14 cellular contexts compared by ENCODE assay signal in genomic region chr18:74163019-74163656, GRCh38.
DNase-seq lines count a peak whose midpoint lies in the region; ATAC-seq and TF ChIP-seq lines count a peak whose summit lies in the region.
"Had no signal": no experiment of that assay in that cellular context is flagged by ENCODE, and none has a peak within 500 bp of the region (broad histone marks: within the 10 kb centered on the region; RNA-seq: fewer than 3 reads in every experiment).

No MANE protein-coding gene starts in this region.

- no peak overlapping the region for H3K4me3 ChIP-seq in epithelial cell of esophagus (ENCODE audit: low read length)
- H3K4me3 ChIP-seq: colonic mucosa, K562, left lung had no signal

- POLR2A ChIA-PET in GM10248 (lab: Yijun Ruan, JAX): no interaction called here

- ATAC-seq in GM21390 (IDR thresholded peaks at IDR 0.05; ENCODE audit: unreplicated experiment) (peak; percentile 78), HG03139 (IDR thresholded peaks at IDR 0.05; ENCODE audit: unreplicated experiment) (peak; percentile 58)
- ATAC-seq: K562, left lung had no signal

- no peak for TF ChIP-seq CTCF in GM10248 (IDR thresholded peaks at IDR 0.05; ENCODE audit: control extremely low read depth, extremely low read depth, low read depth, missing control alignments)
- TF ChIP-seq CTCF in epithelial cell of esophagus (IDR thresholded peaks at IDR 0.05; ENCODE audit: insufficient read depth, low read depth, low read length, missing control alignments): peak; percentile 37

- CTCF ChIA-PET in GM10248 (lab: Yijun Ruan, JAX): interaction anchor here (1.3 to 3.6 kb wide), 2 partner anchors 10 to 12 kb away, joined by 5 to 9 read pairs; no protein-coding TSS in a partner anchor

- DNase-seq in GM10248 (ENCODE audit: extremely low spot score) (peak; percentile 34), epithelial cell of esophagus (ENCODE audit: low read depth) (peak; percentile 88), C1 segment of cervical spinal cord (lab: John Stamatoyannopoulos, UW) (no peak), T-helper 1 cell (no peak), activated gamma-delta T cell treated with Interleukin-2 at 50 U/mL for 16 hours (no peak), GM19240 (ENCODE audit: insufficient read length, low spot score) (no peak)
- DNase-seq: activated naive CD8-positive, alpha-beta T cell treated with anti-CD3 and anti-CD28 coated beads, Interleukin-2, amount 10 ng/mL, durations not matched to agents 7 days and 5 days; colonic mucosa; GF-D8; left lung; NCI-H2029 treated with DMSO at 0.1 percent for 48 hours had no signal

Comparison
In these comparisons a context has a peak if more than half of its experiments do, and no peak if none do; other contexts are left out.
1. DNase-seq: peak in GM10248 (single experiment) and epithelial cell of esophagus (single experiment); none in C1 segment of cervical spinal cord (0 of 14), T-helper 1 cell (0 of 5), activated gamma-delta T cell treated with Interleukin-2 at 50 U/mL for 16 hours (single experiment) and GM19240 (single experiment).